1 cellular context compared by ENCODE assay signal in the genomic region with DNA sequence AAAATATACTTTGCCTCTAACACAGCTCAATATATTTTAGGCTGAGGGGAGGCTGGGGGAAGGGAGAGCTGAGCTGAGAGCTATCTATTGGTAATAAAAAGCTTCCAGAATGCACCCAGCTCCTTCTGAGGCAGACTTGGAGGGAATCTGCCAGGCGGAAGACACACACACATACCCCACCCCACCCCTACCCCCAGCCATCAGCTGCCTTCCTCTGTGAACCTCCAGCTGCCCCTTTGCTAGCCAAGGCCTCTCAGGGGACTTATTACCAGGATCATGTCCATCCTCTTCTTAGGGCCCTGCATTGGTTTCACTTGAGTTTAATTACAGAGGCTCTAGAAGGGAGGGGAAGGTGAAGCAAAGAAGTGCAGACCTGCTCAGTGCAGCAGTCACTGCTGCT.
TF ChIP-seq lines count a peak whose summit lies in the region.

No MANE protein-coding gene starts in this region.

TF ChIP-seq in HepG2, 621 proteins besides CTCF, POLR2A, EP300 and RAD21:
- TF ChIP-seq JUNB (CRISPR knock-in tag; IDR thresholded peaks at IDR 0.05; ENCODE audit: borderline replicate concordance) (no peak), CBX5 (CRISPR knock-in tag; IDR thresholded peaks at IDR 0.05; ENCODE audit: borderline replicate concordance) (no peak), FOXM1 (CRISPR knock-in tag; IDR thresholded peaks at IDR 0.05) (no peak), ZNF556 (CRISPR knock-in tag; IDR thresholded peaks at IDR 0.05; ENCODE audit: borderline replicate concordance) (no peak), ZNF142 (CRISPR knock-in tag; IDR thresholded peaks at IDR 0.05) (no peak), SOX13 (IDR thresholded peaks at IDR 0.05) (no peak), SOX13 (CRISPR knock-in tag; conservative IDR thresholded peaks at IDR 0.05 in 1 of 2, IDR thresholded peaks at IDR 0.05 in 1 of 2) (no peak), GLI4 (CRISPR knock-in tag; IDR thresholded peaks at IDR 0.05; ENCODE audit: borderline replicate concordance) (no peak), ZNF704 (CRISPR knock-in tag; IDR thresholded peaks at IDR 0.05; ENCODE audit: borderline replicate concordance) (no peak)
